26 cellular contexts compared by ENCODE assay signal in genomic region chr17:40864661-40865380, GRCh38. TPM values are rescaled to one million over a fixed set of nuclear protein-coding genes. Genes with fewer than 3 reads are reported as not detected.
"Had no signal": no experiment of that assay in that cellular context is flagged by ENCODE, and none has a peak within 500 bp of the region (broad histone marks: within the 10 kb centered on the region; RNA-seq: fewer than 3 reads in every experiment).

No MANE protein-coding gene starts in this region.

- H3K79me2 ChIP-seq: hepatocyte had no signal

- DNase-seq: activated T-cell treated with anti-CD3 and anti-CD28 coated beads, Interleukin-2, amount 50 U/mL, for 1 hour; immature natural killer cell; left ventricle myocardium inferior; midbrain; natural killer cell; ovary; stimulated activated CD4-positive, alpha-beta T cell treated with anti-CD3 and anti-CD28 coated beads, Interleukin-12 subunit alpha, Interleukin-12 subunit beta, amount 100 ng/mL, for 4 hours; stimulated activated CD4-positive, alpha-beta T cell treated with anti-CD3 and anti-CD28 coated beads, Interleukin-4, amount 100 ng/mL, for 4 hours; stimulated activated naive CD8-positive, alpha-beta T cell treated with anti-CD3 and anti-CD28 coated beads, Interleukin-15, Interleukin-2, amounts not matched to agents 100 U/mL and 50 U/mL, for 24 hours; substantia nigra; T-helper 1 cell; tibial artery had no signal

- H3K36me3 ChIP-seq: breast epithelium, esophagus muscularis mucosa, left ventricle myocardium inferior, ovary, prostate gland, tibial artery had no signal

- H3K27ac ChIP-seq: breast epithelium, coronary artery, esophagus muscularis mucosa, hepatocyte, left ventricle myocardium inferior, ovary, prostate gland, tibial artery had no signal

- H3K4me3 ChIP-seq: breast epithelium, coronary artery, esophagus muscularis mucosa, hepatocyte, left ventricle myocardium inferior, ovary, prostate gland, tibial artery had no signal

- H3K27me3 ChIP-seq: breast epithelium, hepatocyte, ovary had no signal

- H2AFZ ChIP-seq: hepatocyte had no signal

- H3K9me3 ChIP-seq: breast epithelium, esophagus muscularis mucosa, left ventricle myocardium inferior, ovary, prostate gland, tibial artery had no signal

- H3K4me1 ChIP-seq: breast epithelium, esophagus muscularis mucosa, left ventricle myocardium inferior, prostate gland, tibial artery had no signal

- H3K4me2 ChIP-seq: hepatocyte had no signal

RNA-seq across cellular contexts. Expression of gene KRT12, which starts 2.2 kb away (rescaled TPM):
- total RNA-seq: activated naive CD4-positive, alpha-beta T cell treated with anti-CD3 and anti-CD28 coated beads, Interleukin-2, amount 50 U/mL, for 72 hours; astrocyte; breast epithelium; esophagus muscularis mucosa; fibroblast of villous mesenchyme; glomerular endothelial cell; hepatocyte; left ventricle myocardium inferior; lung microvascular endothelial cell; natural killer cell; ovary; prostate gland; skeletal muscle tissue; ureter; WTC11 had no signal
- polyA plus RNA-seq: adipose tissue, hepatocyte, immature natural killer cell, ovary had no signal

RNA-seq across cellular contexts. Expression of gene KRT20, which starts 20.2 kb away (rescaled TPM):
- total RNA-seq: activated naive CD4-positive, alpha-beta T cell treated with anti-CD3 and anti-CD28 coated beads, Interleukin-2, amount 50 U/mL, for 72 hours; astrocyte; fibroblast of villous mesenchyme; glomerular endothelial cell; left ventricle myocardium inferior; lung microvascular endothelial cell; natural killer cell; prostate gland; skeletal muscle tissue had no signal
- polyA plus RNA-seq: immature natural killer cell had no signal
